In the genomic region with DNA sequence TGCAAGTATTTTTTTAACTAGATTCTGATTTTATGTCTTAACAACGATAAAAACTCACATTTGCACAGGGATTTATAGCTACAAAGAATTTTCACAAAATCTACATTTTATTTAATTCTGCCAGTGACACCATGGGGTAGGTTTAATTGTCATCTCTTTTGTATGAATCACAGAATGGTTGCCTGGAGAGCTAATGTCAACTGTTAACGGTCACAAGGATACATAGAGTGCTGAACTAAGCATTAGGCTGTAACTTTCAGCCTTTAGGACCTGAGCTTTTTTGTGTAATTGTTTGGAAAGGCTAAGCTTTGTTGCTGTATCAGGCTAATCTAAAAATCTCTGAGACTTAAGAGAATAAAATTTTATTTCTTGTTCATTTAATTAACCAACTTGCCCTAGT, we compare ENCODE assay signal across 18 cellular contexts.
DNase-seq lines count a peak whose midpoint lies in the region; ATAC-seq, FAIRE-seq and TF ChIP-seq lines count a peak whose summit lies in the region.
"Had no signal": no experiment of that assay in that cellular context is flagged by ENCODE, and none has a peak within 500 bp of the region (broad histone marks: within the 10 kb centered on the region; RNA-seq: fewer than 3 reads in every experiment).

No MANE protein-coding gene starts in this region.

- H3K27ac ChIP-seq in SK-N-SH (ENCODE audit: low read depth in 2 of 2, low read length in 1 of 2): peak overlapping the region in 1 of 2 experiments; percentile 61; a peak in 2 of 4 replicates
- H3K27ac ChIP-seq in astrocyte (ENCODE audit: low read depth, low read length): peak overlapping the region; percentile 70
- H3K27ac ChIP-seq in pancreas: no peak overlapping the region
- no peak overlapping the region for H3K27ac ChIP-seq in endodermal cell (ENCODE audit: low read depth, low read length)
- H3K27ac ChIP-seq: 22Rv1 had no signal

- H3K27me3 Mint-ChIP-seq in astrocyte (ENCODE audit: low read depth, unreplicated experiment) (peaks cover 17% of the 10 kb centered on the region), endodermal cell (ENCODE audit: insufficient read depth) (peaks cover 16% of the 10 kb centered on the region)

- H3K4me2 ChIP-seq in SK-N-SH (no peak overlapping the region), astrocyte (ENCODE audit: low read length) (peak overlapping the region; percentile 31)

- 0 out of 4 replicates have a peak, but pooled peaks cover 0 to 8% of the 10 kb centered on the region in 2 experiments for H3K4me1 ChIP-seq in SK-N-SH (ENCODE audit: control insufficient read depth in 1 of 2, insufficient read depth in 2 of 2, low read depth in 1 of 2, low read length in 1 of 2)
- H3K4me1 ChIP-seq in astrocyte (ENCODE audit: insufficient read depth, low read length): peaks cover 6% of the 10 kb centered on the region
- H3K4me1 ChIP-seq in pancreas: no peaks in the 10 kb centered on the region
- H3K4me1 ChIP-seq in endodermal cell (ENCODE audit: control insufficient read depth, insufficient read depth, low read length): no peaks in the 10 kb centered on the region

- no peak for TF ChIP-seq RAD21 in SK-N-SH (IDR thresholded peaks at IDR 0.05; ENCODE audit: low read length)

- no peaks in the 10 kb centered on the region for H3K9me2 ChIP-seq in SK-N-SH

- H3K79me2 ChIP-seq in SK-N-SH (ENCODE audit: insufficient read depth) (no peaks in the 10 kb centered on the region), astrocyte (ENCODE audit: insufficient read depth, low read length) (no peaks in the 10 kb centered on the region)

- H3K27me3 ChIP-seq in SK-N-SH (ENCODE audit: insufficient read depth) (no peaks in the 10 kb centered on the region), astrocyte (ENCODE audit: insufficient read depth, low read length) (no peaks in the 10 kb centered on the region), pancreas (no peaks in the 10 kb centered on the region), endodermal cell (ENCODE audit: control insufficient read depth, insufficient read depth, low read length, poor library complexity, severe bottlenecking) (peaks cover 6% of the 10 kb centered on the region)

- H3K4me3 ChIP-seq in SK-N-SH (ENCODE audit: low read depth in 2 of 2, low read length in 1 of 2) (no peak overlapping the region), astrocyte (ENCODE audit: insufficient read depth, low read depth, low read length) (no peak overlapping the region), pancreas (no peak overlapping the region), endodermal cell (ENCODE audit: low read length) (no peak overlapping the region)
- H3K4me3 ChIP-seq: K562 had no signal

- POLR2A ChIA-PET in SK-N-SH (lab: Yijun Ruan, JAX): no interaction called here

- no peaks in the 10 kb centered on the region for H3K36me3 ChIP-seq in SK-N-SH (replicated peaks in 1 of 2; ENCODE audit: control insufficient read depth in 1 of 2, insufficient read depth in 2 of 2, low read length in 1 of 2)
- no peaks in the 10 kb centered on the region for H3K36me3 ChIP-seq in astrocyte (ENCODE audit: insufficient read depth, low read length)
- no peaks in the 10 kb centered on the region for H3K36me3 ChIP-seq in pancreas
- H3K36me3 ChIP-seq in endodermal cell (ENCODE audit: control insufficient read depth, insufficient read depth, low read length): no peaks in the 10 kb centered on the region

- H3K9me3 ChIP-seq in SK-N-SH: no peaks in the 10 kb centered on the region
- no peaks in the 10 kb centered on the region for H3K9me3 ChIP-seq in astrocyte (ENCODE audit: insufficient read depth, low read depth, low read length)
- H3K9me3 ChIP-seq in pancreas: no peaks in the 10 kb centered on the region
- H3K9me3 ChIP-seq in endodermal cell (ENCODE audit: control insufficient read depth, low read length): no peaks in the 10 kb centered on the region

- H3K4me3 Mint-ChIP-seq in astrocyte (ENCODE audit: unreplicated experiment) (no peak overlapping the region), endodermal cell (no peak overlapping the region)
- H3K4me3 Mint-ChIP-seq: H9 had no signal

- H3K9me3 Mint-ChIP-seq in astrocyte (ENCODE audit: unreplicated experiment) (no peaks in the 10 kb centered on the region), endodermal cell (no peaks in the 10 kb centered on the region)
- H3K9me3 Mint-ChIP-seq: H9 had no signal

- H3K27ac Mint-ChIP-seq in astrocyte (ENCODE audit: unreplicated experiment) (no peak overlapping the region), endodermal cell (no peak overlapping the region)
- H3K27ac Mint-ChIP-seq: H9 had no signal

- no peak overlapping the region for H3K9ac ChIP-seq in SK-N-SH
- H3K9ac ChIP-seq in astrocyte (ENCODE audit: low read length): no peak overlapping the region
- no peak overlapping the region for H3K9ac ChIP-seq in endodermal cell (ENCODE audit: extremely low read depth, low read length, poor library complexity, severe bottlenecking)

- H4K20me1 ChIP-seq in SK-N-SH (ENCODE audit: insufficient read depth) (no peaks in the 10 kb centered on the region), astrocyte (ENCODE audit: insufficient read depth, low read length) (no peaks in the 10 kb centered on the region)

- ATAC-seq in SK-N-SH treated with all-trans-retinoic acid at 6 μM for 48 hours (no peak), pancreas (no peak), HG03280 (IDR thresholded peaks at IDR 0.05; ENCODE audit: unreplicated experiment) (no peak)
- ATAC-seq: K562 had no signal

- no peaks in the 10 kb centered on the region for H3K36me3 Mint-ChIP-seq in astrocyte (ENCODE audit: low read depth, unreplicated experiment)
- H3K36me3 Mint-ChIP-seq in endodermal cell (ENCODE audit: low read depth): no peaks in the 10 kb centered on the region

- WGBS in SK-N-SH (ENCODE audit: low lambda C conversion rate): 90% methylated on average over 2 of the region's 2 CpGs
- 78 to 81% methylated on average over 2 of the region's 2 CpGs for WGBS in pancreas, 2 donors
- 95 to 100% methylated on average over 1 of the region's 2 CpGs for WGBS in endodermal cell (ENCODE audit: insufficient coverage in 1 of 2, insufficient read length in 1 of 2), 2 experiments

- TF ChIP-seq EP300 in SK-N-SH (IDR thresholded peaks at IDR 0.05; ENCODE audit: borderline replicate concordance in 1 of 2, low read depth in 1 of 2, low read length in 1 of 2): no peak

- H2AFZ ChIP-seq in SK-N-SH (ENCODE audit: low read depth) (peak overlapping the region; percentile 63; the same call in 1 of the 2 replicates), astrocyte (ENCODE audit: low read depth, low read length) (peak overlapping the region; percentile 72)

- intact Hi-C loops in pancreas (cut with DNase I): no loop called here

- peaks cover 9% of the 10 kb centered on the region for H3F3A ChIP-seq in SK-N-SH (replicated peaks; ENCODE audit: insufficient read depth)

- peak; percentile 54 for FAIRE-seq in astrocyte (lab: Jason Lieb, UNC)
- FAIRE-seq in pancreas (lab: Jason Lieb, UNC): peak; percentile 17
- FAIRE-seq: K562 had no signal

- TF ChIP-seq CTCF in SK-N-SH (IDR thresholded peaks at IDR 0.05) (no peak), astrocyte (IDR thresholded peaks at IDR 0.05; ENCODE audit: insufficient read depth, low read depth, low read length) (no peak), pancreas (IDR thresholded peaks at IDR 0.05) (no peak), endodermal cell (conservative IDR thresholded peaks at IDR 0.05) (no peak)

- CTCF ChIA-PET in SK-N-SH (lab: Yijun Ruan, JAX): no interaction called here

- no peak for DNase-seq in SK-N-SH
- DNase-seq in M059J (ENCODE audit: low read depth): peak; percentile 81
- DNase-seq in astrocyte (ENCODE audit: low read depth): peak; percentile 29
- DNase-seq in pancreas: no peak
- DNase-seq in GM19240 (ENCODE audit: insufficient read length, low spot score): no peak
- no peak for DNase-seq in endodermal cell
- DNase-seq: C1 segment of cervical spinal cord, H9, NCI-H1436, NCI-H2029 treated with DMSO at 0.1 percent for 48 hours, NCI-H2171 treated with DMSO at 0.1 percent for 48 hours, NCI-H446 treated with DMSO at 0.1 percent for 48 hours, NCI-H748 treated with DMSO at 0.1 percent for 48 hours, Right ventricle myocardium superior had no signal

- H3K4me1 Mint-ChIP-seq in astrocyte (ENCODE audit: low read depth, unreplicated experiment) (no peaks in the 10 kb centered on the region), endodermal cell (peaks cover 16% of the 10 kb centered on the region)

TF ChIP-seq in SK-N-SH, 30 proteins besides CTCF, POLR2A, EP300 and RAD21 (continues in another document):
- TF ChIP-seq TEAD4 (IDR thresholded peaks at IDR 0.05; ENCODE audit: borderline replicate concordance, insufficient read depth): no peak
- no peak for TF ChIP-seq POLR2AphosphoS5 (IDR thresholded peaks at IDR 0.05; ENCODE audit: low read depth, low read length)

TF ChIP-seq in SK-N-SH treated with all-trans-retinoic acid at 6 μM for 48 hours, 23 proteins besides CTCF, POLR2A, EP300 and RAD21 (continues in another document):
- no peak for TF ChIP-seq ESRRG (CRISPR knock-in tag; IDR thresholded peaks at IDR 0.05)
- no peak for TF ChIP-seq SNAI2 (CRISPR knock-in tag; IDR thresholded peaks at IDR 0.05)
- TF ChIP-seq GLIS3 (CRISPR knock-in tag; IDR thresholded peaks at IDR 0.05): no peak
- no peak for TF ChIP-seq ZNF565 (CRISPR knock-in tag; conservative IDR thresholded peaks at IDR 0.05; ENCODE audit: low read depth)
- TF ChIP-seq TCF4 (CRISPR knock-in tag; IDR thresholded peaks at IDR 0.05; ENCODE audit: borderline replicate concordance): no peak
- TF ChIP-seq, protein P1, sequence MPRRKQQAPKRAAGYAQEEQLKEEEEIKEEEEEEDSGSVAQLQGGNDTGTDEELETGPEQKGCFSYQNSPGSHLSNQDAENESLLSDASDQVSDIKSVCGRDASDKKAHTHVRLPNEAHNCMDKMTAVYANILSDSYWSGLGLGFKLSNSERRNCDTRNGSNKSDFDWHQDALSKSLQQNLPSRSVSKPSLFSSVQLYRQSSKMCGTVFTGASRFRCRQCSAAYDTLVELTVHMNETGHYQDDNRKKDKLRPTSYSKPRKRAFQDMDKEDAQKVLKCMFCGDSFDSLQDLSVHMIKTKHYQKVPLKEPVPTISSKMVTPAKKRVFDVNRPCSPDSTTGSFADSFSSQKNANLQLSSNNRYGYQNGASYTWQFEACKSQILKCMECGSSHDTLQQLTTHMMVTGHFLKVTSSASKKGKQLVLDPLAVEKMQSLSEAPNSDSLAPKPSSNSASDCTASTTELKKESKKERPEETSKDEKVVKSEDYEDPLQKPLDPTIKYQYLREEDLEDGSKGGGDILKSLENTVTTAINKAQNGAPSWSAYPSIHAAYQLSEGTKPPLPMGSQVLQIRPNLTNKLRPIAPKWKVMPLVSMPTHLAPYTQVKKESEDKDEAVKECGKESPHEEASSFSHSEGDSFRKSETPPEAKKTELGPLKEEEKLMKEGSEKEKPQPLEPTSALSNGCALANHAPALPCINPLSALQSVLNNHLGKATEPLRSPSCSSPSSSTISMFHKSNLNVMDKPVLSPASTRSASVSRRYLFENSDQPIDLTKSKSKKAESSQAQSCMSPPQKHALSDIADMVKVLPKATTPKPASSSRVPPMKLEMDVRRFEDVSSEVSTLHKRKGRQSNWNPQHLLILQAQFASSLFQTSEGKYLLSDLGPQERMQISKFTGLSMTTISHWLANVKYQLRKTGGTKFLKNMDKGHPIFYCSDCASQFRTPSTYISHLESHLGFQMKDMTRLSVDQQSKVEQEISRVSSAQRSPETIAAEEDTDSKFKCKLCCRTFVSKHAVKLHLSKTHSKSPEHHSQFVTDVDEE (CRISPR knock-in tag; IDR thresholded peaks at IDR 0.05): no peak
- TF ChIP-seq RARB (CRISPR knock-in tag; IDR thresholded peaks at IDR 0.05): no peak
- TF ChIP-seq ISL1 (CRISPR knock-in tag; IDR thresholded peaks at IDR 0.05): no peak

Comparison
In these comparisons a context has a peak if more than half of its experiments do, and no peak if none do; other contexts are left out.
1. DNase-seq: peak in M059J (single experiment) and astrocyte (single experiment); none in SK-N-SH (single experiment), pancreas (0 of 6), GM19240 (single experiment) and endodermal cell (single experiment).